ENCODE assay signal across 9 cellular contexts in genomic region chr22:48943567-48944432, GRCh38.
DNase-seq lines count a peak whose midpoint lies in the region; ATAC-seq lines count a peak whose summit lies in the region.
"Had no signal": no experiment of that assay in that cellular context is flagged by ENCODE, and none has a peak within 500 bp of the region (broad histone marks: within the 10 kb centered on the region; RNA-seq: fewer than 3 reads in every experiment).

No MANE protein-coding gene starts in this region.

- DNase-seq in DMS 273 (lab: John Stamatoyannopoulos, UW; ENCODE audit: unreplicated experiment) (peak; percentile 53), DMS 273 treated with DMSO at 0.1 percent for 48 hours (lab: John Stamatoyannopoulos, UW) (no peak), NCI-H69 (lab: John Stamatoyannopoulos, UW) (peak; percentile 25), globus pallidus (ENCODE audit: low spot score) (peak; percentile 78), putamen (ENCODE audit: low spot score) (peak; percentile 66), T-helper 17 cell (no peak), NCI-H2029 (lab: John Stamatoyannopoulos, UW) (no peak)
- DNase-seq: NCI-H510A had no signal

- no peak overlapping the region for H3K27ac Mint-ChIP-seq in T-helper 17 cell

- ATAC-seq in T-helper 17 cell (no peak), HG02610 (IDR thresholded peaks at IDR 0.05; ENCODE audit: unreplicated experiment) (no peak)

- H3K4me1 Mint-ChIP-seq in T-helper 17 cell, result peaks cover 3% of the 10 kb centered on the region

- H3K9me3 ChIP-seq in T-helper 17 cell (ENCODE audit: control insufficient read depth, low read length, poor library complexity, severe bottlenecking), result no peaks in the 10 kb centered on the region

- H3K4me3 Mint-ChIP-seq in T-helper 17 cell, result no peak overlapping the region

- peaks cover 13% of the 10 kb centered on the region for H3K27me3 Mint-ChIP-seq in T-helper 17 cell

- H3K36me3 Mint-ChIP-seq in T-helper 17 cell (ENCODE audit: low read depth), result no peaks in the 10 kb centered on the region

Comparison
In these comparisons a context has a peak if more than half of its experiments do, and no peak if none do; other contexts are left out.
1. DNase-seq: peak in DMS 273 (single experiment), NCI-H69 (single experiment), globus pallidus (single experiment) and putamen (single experiment); none in DMS 273 treated with DMSO at 0.1 percent for 48 hours (single experiment), T-helper 17 cell (0 of 3) and NCI-H2029 (single experiment).